ENCODE assay signal across 9 cellular contexts in the genomic region with DNA sequence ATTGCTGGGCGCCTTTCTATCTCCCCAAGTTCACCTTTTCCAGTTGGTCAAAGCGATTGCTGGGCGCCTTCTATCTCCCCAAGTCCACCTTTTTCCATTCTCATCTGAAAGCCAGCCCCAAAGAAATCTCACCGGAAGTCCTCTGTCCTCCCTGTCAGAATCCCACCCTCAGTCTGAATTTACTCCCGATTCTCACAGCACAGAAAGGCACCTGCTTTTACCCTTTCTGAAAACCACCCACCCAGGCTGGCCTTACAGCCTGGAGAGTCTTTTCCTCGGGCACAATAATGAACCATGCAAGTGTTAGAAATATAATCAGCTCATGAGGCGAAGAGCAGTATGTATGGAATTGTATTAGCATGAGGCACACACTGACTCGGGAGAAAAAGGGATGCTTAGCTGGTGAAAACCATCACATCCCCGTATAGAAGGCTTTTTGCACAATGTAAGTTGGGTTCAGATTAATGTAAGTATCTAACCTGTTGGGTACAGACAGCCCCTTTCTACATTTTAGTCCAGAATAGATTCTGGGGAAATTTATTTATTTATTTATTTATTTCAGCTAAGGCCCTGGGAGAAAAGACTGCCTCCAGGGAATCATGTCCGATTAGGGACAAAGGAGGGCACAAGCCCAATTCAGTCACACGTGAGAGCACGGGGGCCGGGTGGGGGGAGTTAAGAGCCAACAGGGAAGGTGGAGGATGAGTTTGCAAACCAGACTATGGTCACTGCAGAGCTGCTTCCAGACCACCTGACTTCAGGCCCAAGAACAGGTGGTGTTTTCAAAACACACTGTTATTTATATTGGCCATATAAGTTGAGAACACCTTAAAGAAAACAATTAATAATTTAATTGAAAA. TPM values are rescaled to one million over a fixed set of nuclear protein-coding genes. Genes with fewer than 3 reads are reported as not detected.
DNase-seq lines count a peak whose midpoint lies in the region; ATAC-seq and TF ChIP-seq lines count a peak whose summit lies in the region.
"Had no signal": no experiment of that assay in that cellular context is flagged by ENCODE, and none has a peak within 500 bp of the region (broad histone marks: within the 10 kb centered on the region; RNA-seq: fewer than 3 reads in every experiment).

No MANE protein-coding gene starts in this region.

- TF ChIP-seq CTCF in dorsolateral prefrontal cortex (IDR thresholded peaks at IDR 0.05 in 54 of 56, conservative IDR thresholded peaks at IDR 0.05 in 2 of 56; ENCODE audit: low read depth in 1 of 56, partially characterized antibody in 56 of 56), result no peak

- no peak for DNase-seq in stimulated activated naive CD8-positive, alpha-beta T cell treated with anti-CD3 and anti-CD28 coated beads, Interleukin-15, amount 100 ng/mL, for 72 hours
- DNase-seq in dorsolateral prefrontal cortex (no peak), naive B cell (no peak), aorta (peak in 1 of 2 donors; percentile 34), HT-29 (ENCODE audit: low spot score) (no peak), CD1c-positive myeloid dendritic cell (ENCODE audit: extremely low spot score) (no peak)
- DNase-seq: activated effector memory CD4-positive, alpha-beta T cell treated with Interleukin-2 at 50 U/mL for 16 hours had no signal

- H3K4me1 ChIP-seq in aorta (ENCODE audit: control insufficient read depth in 1 of 2, insufficient read depth in 2 of 2, low read length in 2 of 2), result peaks cover 0 to 2% of the 10 kb centered on the region in 2 donors

- H3K36me3 Mint-ChIP-seq in stimulated activated naive CD8-positive, alpha-beta T cell treated with anti-CD3 and anti-CD28 coated beads, Interleukin-15, Interleukin-2, amounts not matched to agents 100 ng/mL and 50 ng/mL, for 24 hours (ENCODE audit: low read depth), result no peaks in the 10 kb centered on the region
- no peaks in the 10 kb centered on the region for H3K36me3 Mint-ChIP-seq in naive B cell

- WGBS in aorta, 2 donors, result 33 to 36% methylated on average over 13 of the region's 13 CpGs

- H3K27ac ChIP-seq in dorsolateral prefrontal cortex (peak overlapping the region in 56 of 59 donors; percentile 27 to 96 (median 83)), aorta (ENCODE audit: low read depth in 1 of 2, low read length in 2 of 2) (peak overlapping the region; percentile 100)

- H3K27me3 Mint-ChIP-seq in stimulated activated naive CD8-positive, alpha-beta T cell treated with anti-CD3 and anti-CD28 coated beads, Interleukin-15, Interleukin-2, amounts not matched to agents 100 ng/mL and 50 ng/mL, for 24 hours, result peaks cover 29% of the 10 kb centered on the region
- peaks cover 47% of the 10 kb centered on the region for H3K27me3 Mint-ChIP-seq in stimulated activated naive CD8-positive, alpha-beta T cell treated with anti-CD3 and anti-CD28 coated beads, Interleukin-15, amount 100 ng/mL, for 72 hours
- H3K27me3 Mint-ChIP-seq in naive B cell, result peaks cover 0 to 4% (median 2%) of the 10 kb centered on the region in 3 donors

- H3K27me3 ChIP-seq in dorsolateral prefrontal cortex, result peaks cover 0 to 7% (median 0%) of the 10 kb centered on the region in 45 donors
- H3K27me3 ChIP-seq in aorta (ENCODE audit: control insufficient read depth in 1 of 2, insufficient read depth in 2 of 2, low read length in 1 of 2), result no peaks in the 10 kb centered on the region

- ATAC-seq in stimulated activated naive CD8-positive, alpha-beta T cell treated with anti-CD3 and anti-CD28 coated beads, Interleukin-15, amount 100 ng/mL, for 72 hours, result no peak
- no peak for ATAC-seq in naive B cell (ENCODE audit: low read depth in 2 of 2)
- no peak for ATAC-seq in aorta (ENCODE audit: low FRiP score)
- ATAC-seq in HG03432 (IDR thresholded peaks at IDR 0.05; ENCODE audit: unreplicated experiment), result no peak

- H3K4me1 Mint-ChIP-seq in stimulated activated naive CD8-positive, alpha-beta T cell treated with anti-CD3 and anti-CD28 coated beads, Interleukin-15, Interleukin-2, amounts not matched to agents 100 ng/mL and 50 ng/mL, for 24 hours (ENCODE audit: low read depth), result peaks cover 14% of the 10 kb centered on the region
- peaks cover 6% of the 10 kb centered on the region for H3K4me1 Mint-ChIP-seq in stimulated activated naive CD8-positive, alpha-beta T cell treated with anti-CD3 and anti-CD28 coated beads, Interleukin-15, amount 100 ng/mL, for 72 hours
- peaks cover 9 to 16% (median 15%) of the 10 kb centered on the region in 3 donors for H3K4me1 Mint-ChIP-seq in naive B cell

- H3K4me3 Mint-ChIP-seq in stimulated activated naive CD8-positive, alpha-beta T cell treated with anti-CD3 and anti-CD28 coated beads, Interleukin-15, Interleukin-2, amounts not matched to agents 100 ng/mL and 50 ng/mL, for 24 hours, result peak overlapping the region; percentile 24
- peak overlapping the region in 1 of 2 donors; percentile 7 for H3K4me3 Mint-ChIP-seq in stimulated activated naive CD8-positive, alpha-beta T cell treated with anti-CD3 and anti-CD28 coated beads, Interleukin-15, amount 100 ng/mL, for 72 hours
- peak overlapping the region in 7 of 8 donors; percentile 64 to 88 (median 77) for H3K4me3 Mint-ChIP-seq in naive B cell

- H3K36me3 ChIP-seq in aorta (ENCODE audit: control insufficient read depth in 1 of 2, insufficient read depth in 2 of 2, low read length in 1 of 2), result no peaks in the 10 kb centered on the region

- intact Hi-C loops in dorsolateral prefrontal cortex (cut with DNase I), result loop anchor here (5.0 to 10.0 kb wide), 3 partner anchors 112 to 217 kb away; no protein-coding TSS in a partner anchor
- intact Hi-C loops in aorta (cut with DNase I), result loop anchor here (5.0 to 10.0 kb wide), 2 partner anchors 217 to 384 kb away; no protein-coding TSS in a partner anchor

- no peaks in the 10 kb centered on the region for H3K9me3 ChIP-seq in aorta (ENCODE audit: control insufficient read depth, low read length)

- H3K4me3 ChIP-seq in dorsolateral prefrontal cortex, result peak overlapping the region in 43 of 59 donors; percentile 51 to 86 (median 72)
- peak overlapping the region in 1 of 2 donors; percentile 79 for H3K4me3 ChIP-seq in aorta (ENCODE audit: low read length in 2 of 2)

- no peak overlapping the region for H3K27ac Mint-ChIP-seq in stimulated activated naive CD8-positive, alpha-beta T cell treated with anti-CD3 and anti-CD28 coated beads, Interleukin-15, Interleukin-2, amounts not matched to agents 100 ng/mL and 50 ng/mL, for 24 hours
- no peak overlapping the region for H3K27ac Mint-ChIP-seq in stimulated activated naive CD8-positive, alpha-beta T cell treated with anti-CD3 and anti-CD28 coated beads, Interleukin-15, amount 100 ng/mL, for 72 hours
- H3K27ac Mint-ChIP-seq in naive B cell, result peak overlapping the region in 3 of 6 donors; percentile 8 to 85 (median 27)

- no peaks in the 10 kb centered on the region for H3K9me3 Mint-ChIP-seq in stimulated activated naive CD8-positive, alpha-beta T cell treated with anti-CD3 and anti-CD28 coated beads, Interleukin-15, Interleukin-2, amounts not matched to agents 100 ng/mL and 50 ng/mL, for 24 hours
- no peaks in the 10 kb centered on the region for H3K9me3 Mint-ChIP-seq in stimulated activated naive CD8-positive, alpha-beta T cell treated with anti-CD3 and anti-CD28 coated beads, Interleukin-15, amount 100 ng/mL, for 72 hours
- H3K9me3 Mint-ChIP-seq in naive B cell, result peaks cover 0 to 2% (median 0%) of the 10 kb centered on the region in 7 donors

RNA-seq across cellular contexts. Expression of a gene that starts 1.4 kb away (rescaled TPM):
- total RNA-seq in dorsolateral prefrontal cortex, result 10 to 100 TPM in 109 of 120 experiments, 1 to 10 TPM in 11; 7.3 to 24.4 (median 13.4) TPM
- polyA plus RNA-seq in naive B cell (ENCODE audit: low read depth in 6 of 6), result under 1 TPM in 5 of 6 donors, not detected in 1; 0.08 to 0.61 (median 0.24) TPM
- 10 to 100 TPM; 67.4 to 96.9 TPM for total RNA-seq in aorta
- polyA plus RNA-seq in aorta, result 1 to 10 TPM; 4.3 to 8.0 TPM
- total RNA-seq in HT-29 (2014; rRNA removed; shearing (Covaris generic)), result 2.6 and 3.5 TPM in 2 replicates
